1 cellular context compared by ENCODE assay signal in the genomic region with DNA sequence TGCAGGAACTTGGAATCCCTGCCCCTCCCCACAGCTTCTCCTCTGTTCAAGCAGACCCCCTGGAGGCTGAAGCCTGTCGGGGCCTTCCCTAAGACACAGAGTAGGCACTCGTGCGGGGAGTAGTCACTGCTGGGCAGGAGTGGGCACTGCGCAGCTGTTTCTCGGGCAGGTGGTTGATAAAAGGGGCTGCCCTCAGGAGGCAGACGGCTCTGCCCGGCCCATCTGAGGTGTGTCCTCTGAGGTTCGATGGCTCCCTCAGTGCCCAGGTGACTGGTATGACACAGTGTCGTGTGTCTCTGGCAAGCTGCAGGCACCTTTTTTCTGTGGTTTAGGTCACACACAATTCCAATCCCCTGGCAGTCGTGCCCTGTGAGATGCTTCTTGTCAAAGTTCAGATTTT.
TF ChIP-seq lines count a peak whose summit lies in the region.

No MANE protein-coding gene starts in this region.

TF ChIP-seq in HepG2, 621 proteins besides CTCF, POLR2A, EP300 and RAD21 (continued from another document):
- TF ChIP-seq FOXO1 (CRISPR knock-in tag; IDR thresholded peaks at IDR 0.05) (no peak), ZNF260 (CRISPR knock-in tag; IDR thresholded peaks at IDR 0.05; ENCODE audit: borderline replicate concordance, low read depth) (no peak), FOXM1 (CRISPR knock-in tag; IDR thresholded peaks at IDR 0.05) (no peak)
- TF ChIP-seq, protein P1, sequence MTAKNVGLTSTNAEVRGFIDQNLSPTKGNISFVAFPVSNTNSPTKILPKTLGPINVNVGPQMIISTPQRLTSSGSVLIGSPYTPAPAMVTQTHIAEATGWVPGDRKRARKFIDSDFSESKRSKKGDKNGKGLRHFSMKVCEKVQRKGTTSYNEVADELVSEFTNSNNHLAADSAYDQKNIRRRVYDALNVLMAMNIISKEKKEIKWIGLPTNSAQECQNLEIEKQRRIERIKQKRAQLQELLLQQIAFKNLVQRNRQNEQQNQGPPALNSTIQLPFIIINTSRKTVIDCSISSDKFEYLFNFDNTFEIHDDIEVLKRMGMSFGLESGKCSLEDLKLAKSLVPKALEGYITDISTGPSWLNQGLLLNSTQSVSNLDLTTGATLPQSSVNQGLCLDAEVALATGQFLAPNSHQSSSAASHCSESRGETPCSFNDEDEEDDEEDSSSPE (CRISPR knock-in tag; IDR thresholded peaks at IDR 0.05): no peak
TF ChIP-seq in HepG2: peak in this region for 0.
